Comparison of ENCODE assay signal across 12 cellular contexts in the genomic region with DNA sequence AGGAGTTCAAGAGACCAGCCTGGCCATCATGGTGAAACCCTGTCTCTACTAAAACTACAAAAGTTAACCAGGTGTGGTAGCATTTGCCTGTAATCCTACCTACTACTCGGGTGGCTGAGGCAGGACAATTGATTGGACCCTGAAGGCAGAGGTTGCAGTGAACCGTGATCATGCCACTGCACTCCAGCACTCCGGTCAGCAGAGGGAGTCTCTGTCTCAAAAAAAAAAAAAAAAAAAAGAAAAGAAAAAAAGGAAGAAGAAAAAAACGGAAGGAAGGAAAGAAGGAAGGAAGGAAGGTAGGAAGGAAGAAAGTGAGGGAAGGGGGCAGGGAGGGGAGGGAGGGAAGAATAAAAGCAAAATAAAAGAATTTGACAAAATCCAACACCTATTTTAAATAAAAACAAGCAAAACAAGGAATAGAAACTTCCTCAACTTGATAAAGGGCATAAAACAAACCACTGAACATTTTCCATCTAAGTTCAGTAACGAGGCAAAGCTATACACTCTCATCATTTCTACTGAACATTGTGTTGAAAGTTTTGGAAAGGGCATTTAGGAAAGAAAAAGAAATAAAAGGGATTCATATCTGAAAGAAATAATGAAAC.
DNase-seq lines count a peak whose midpoint lies in the region; ATAC-seq and TF ChIP-seq lines count a peak whose summit lies in the region.
"Had no signal": no experiment of that assay in that cellular context is flagged by ENCODE, and none has a peak within 500 bp of the region (broad histone marks: within the 10 kb centered on the region; RNA-seq: fewer than 3 reads in every experiment).

No MANE protein-coding gene starts in this region.

- no peak overlapping the region for H3K4me3 ChIP-seq in liver (ENCODE audit: low read depth in 1 of 3, low read length in 3 of 3)
- H3K4me3 ChIP-seq in esophagus squamous epithelium = no peak overlapping the region
- H3K4me3 ChIP-seq: HAP-1 had no signal

- TF ChIP-seq CTCF in liver (IDR thresholded peaks at IDR 0.05; ENCODE audit: low read depth, low read length, missing input control) (peak; percentile 27), esophagus squamous epithelium (IDR thresholded peaks at IDR 0.05) (no peak)

- TF ChIP-seq POLR2A in esophagus squamous epithelium (IDR thresholded peaks at IDR 0.05) = no peak

- peak in 1 of 2 donors; percentile 38 for TF ChIP-seq RAD21 in liver (IDR thresholded peaks at IDR 0.05)

- no peak overlapping the region for H3K9ac ChIP-seq in liver (ENCODE audit: low read depth in 1 of 2, low read length in 2 of 2)

- DNase-seq in ELR (ENCODE audit: low read depth) (peak; percentile 61), LoVo (ENCODE audit: low spot score) (peak; percentile 3), amniotic epithelial cell (ENCODE audit: low read depth) (peak; percentile 16), kidney glomerular epithelial cell (lab: John Stamatoyannopoulos, UW) (no peak), esophagus squamous epithelium (lab: John Stamatoyannopoulos, UW) (no peak)
- DNase-seq in stimulated activated CD4-positive, alpha-beta T cell treated with anti-CD3 and anti-CD28 coated beads, Interleukin-1b, Interleukin-23, amount 100 ng/mL, for 48 hours = no peak
- DNase-seq: foreskin melanocyte, KG1 had no signal

- H3K36me3 ChIP-seq in liver (ENCODE audit: control insufficient read depth in 4 of 4, insufficient read depth in 3 of 4, low read depth in 1 of 4, low read length in 3 of 4) = no peaks in the 10 kb centered on the region
- no peaks in the 10 kb centered on the region for H3K36me3 ChIP-seq in esophagus squamous epithelium
- H3K36me3 ChIP-seq: HAP-1, neutrophil had no signal

- ATAC-seq in GM21367 (IDR thresholded peaks at IDR 0.05; ENCODE audit: unreplicated experiment) = no peak

- no peaks in the 10 kb centered on the region for H3K27me3 ChIP-seq in liver (ENCODE audit: control insufficient read depth in 4 of 4, insufficient read depth in 4 of 4, low read length in 3 of 4)
- H3K27me3 ChIP-seq in esophagus squamous epithelium = no peaks in the 10 kb centered on the region
- H3K27me3 ChIP-seq: neutrophil had no signal

- no peak overlapping the region for H3K27ac ChIP-seq in liver (ENCODE audit: low read depth in 1 of 2, low read length in 2 of 2)
- H3K27ac ChIP-seq in esophagus squamous epithelium = no peak overlapping the region
- H3K27ac ChIP-seq: neutrophil had no signal

- H3K9me3 ChIP-seq in liver (ENCODE audit: control insufficient read depth in 4 of 4, low read length in 3 of 4) (no peaks in the 10 kb centered on the region), esophagus squamous epithelium (no peaks in the 10 kb centered on the region)
- H3K9me3 ChIP-seq: HAP-1, neutrophil had no signal

- intact Hi-C loops in esophagus squamous epithelium (cut with DNase I) = no loop called here

- H3K4me1 ChIP-seq in liver (ENCODE audit: control insufficient read depth in 4 of 4, insufficient read depth in 4 of 4, low read length in 3 of 4) = no peaks in the 10 kb centered on the region
- no peaks in the 10 kb centered on the region for H3K4me1 ChIP-seq in esophagus squamous epithelium
- H3K4me1 ChIP-seq: HAP-1 had no signal

- 11% methylated on average over 5 of the region's 5 CpGs for WGBS in liver
- WGBS in esophagus squamous epithelium, 2 donors = 11 to 16% methylated on average over 5 of the region's 5 CpGs

TF ChIP-seq in liver, 16 proteins besides CTCF, POLR2A, EP300 and RAD21:
- TF ChIP-seq YY1 (IDR thresholded peaks at IDR 0.05) (no peak), GABPA (IDR thresholded peaks at IDR 0.05 in 1 of 2, conservative IDR thresholded peaks at IDR 0.05 in 1 of 2) (no peak), FOXA2 (IDR thresholded peaks at IDR 0.05) (no peak), RXRA (IDR thresholded peaks at IDR 0.05) (no peak), HNF4A (conservative IDR thresholded peaks at IDR 0.05) (no peak), SP1 (IDR thresholded peaks at IDR 0.05) (no peak), HNF4G (IDR thresholded peaks at IDR 0.05) (no peak), NR2F2 (IDR thresholded peaks at IDR 0.05) (no peak), FOXA1 (IDR thresholded peaks at IDR 0.05) (no peak), TAF1 (conservative IDR thresholded peaks at IDR 0.05) (no peak), EGR1 (IDR thresholded peaks at IDR 0.05; ENCODE audit: low read depth in 2 of 2) (no peak), JUND (IDR thresholded peaks at IDR 0.05) (no peak)
- TF ChIP-seq, protein P1, sequence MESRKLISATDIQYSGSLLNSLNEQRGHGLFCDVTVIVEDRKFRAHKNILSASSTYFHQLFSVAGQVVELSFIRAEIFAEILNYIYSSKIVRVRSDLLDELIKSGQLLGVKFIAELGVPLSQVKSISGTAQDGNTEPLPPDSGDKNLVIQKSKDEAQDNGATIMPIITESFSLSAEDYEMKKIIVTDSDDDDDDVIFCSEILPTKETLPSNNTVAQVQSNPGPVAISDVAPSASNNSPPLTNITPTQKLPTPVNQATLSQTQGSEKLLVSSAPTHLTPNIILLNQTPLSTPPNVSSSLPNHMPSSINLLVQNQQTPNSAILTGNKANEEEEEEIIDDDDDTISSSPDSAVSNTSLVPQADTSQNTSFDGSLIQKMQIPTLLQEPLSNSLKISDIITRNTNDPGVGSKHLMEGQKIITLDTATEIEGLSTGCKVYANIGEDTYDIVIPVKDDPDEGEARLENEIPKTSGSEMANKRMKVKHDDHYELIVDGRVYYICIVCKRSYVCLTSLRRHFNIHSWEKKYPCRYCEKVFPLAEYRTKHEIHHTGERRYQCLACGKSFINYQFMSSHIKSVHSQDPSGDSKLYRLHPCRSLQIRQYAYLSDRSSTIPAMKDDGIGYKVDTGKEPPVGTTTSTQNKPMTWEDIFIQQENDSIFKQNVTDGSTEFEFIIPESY (IDR thresholded peaks at IDR 0.05) = no peak
- TF ChIP-seq, protein P2, sequence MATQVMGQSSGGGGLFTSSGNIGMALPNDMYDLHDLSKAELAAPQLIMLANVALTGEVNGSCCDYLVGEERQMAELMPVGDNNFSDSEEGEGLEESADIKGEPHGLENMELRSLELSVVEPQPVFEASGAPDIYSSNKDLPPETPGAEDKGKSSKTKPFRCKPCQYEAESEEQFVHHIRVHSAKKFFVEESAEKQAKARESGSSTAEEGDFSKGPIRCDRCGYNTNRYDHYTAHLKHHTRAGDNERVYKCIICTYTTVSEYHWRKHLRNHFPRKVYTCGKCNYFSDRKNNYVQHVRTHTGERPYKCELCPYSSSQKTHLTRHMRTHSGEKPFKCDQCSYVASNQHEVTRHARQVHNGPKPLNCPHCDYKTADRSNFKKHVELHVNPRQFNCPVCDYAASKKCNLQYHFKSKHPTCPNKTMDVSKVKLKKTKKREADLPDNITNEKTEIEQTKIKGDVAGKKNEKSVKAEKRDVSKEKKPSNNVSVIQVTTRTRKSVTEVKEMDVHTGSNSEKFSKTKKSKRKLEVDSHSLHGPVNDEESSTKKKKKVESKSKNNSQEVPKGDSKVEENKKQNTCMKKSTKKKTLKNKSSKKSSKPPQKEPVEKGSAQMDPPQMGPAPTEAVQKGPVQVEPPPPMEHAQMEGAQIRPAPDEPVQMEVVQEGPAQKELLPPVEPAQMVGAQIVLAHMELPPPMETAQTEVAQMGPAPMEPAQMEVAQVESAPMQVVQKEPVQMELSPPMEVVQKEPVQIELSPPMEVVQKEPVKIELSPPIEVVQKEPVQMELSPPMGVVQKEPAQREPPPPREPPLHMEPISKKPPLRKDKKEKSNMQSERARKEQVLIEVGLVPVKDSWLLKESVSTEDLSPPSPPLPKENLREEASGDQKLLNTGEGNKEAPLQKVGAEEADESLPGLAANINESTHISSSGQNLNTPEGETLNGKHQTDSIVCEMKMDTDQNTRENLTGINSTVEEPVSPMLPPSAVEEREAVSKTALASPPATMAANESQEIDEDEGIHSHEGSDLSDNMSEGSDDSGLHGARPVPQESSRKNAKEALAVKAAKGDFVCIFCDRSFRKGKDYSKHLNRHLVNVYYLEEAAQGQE (IDR thresholded peaks at IDR 0.05) = no peak
- TF ChIP-seq, protein P3, sequence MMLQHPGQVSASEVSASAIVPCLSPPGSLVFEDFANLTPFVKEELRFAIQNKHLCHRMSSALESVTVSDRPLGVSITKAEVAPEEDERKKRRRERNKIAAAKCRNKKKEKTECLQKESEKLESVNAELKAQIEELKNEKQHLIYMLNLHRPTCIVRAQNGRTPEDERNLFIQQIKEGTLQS (IDR thresholded peaks at IDR 0.05) = no peak
- TF ChIP-seq, protein P4, sequence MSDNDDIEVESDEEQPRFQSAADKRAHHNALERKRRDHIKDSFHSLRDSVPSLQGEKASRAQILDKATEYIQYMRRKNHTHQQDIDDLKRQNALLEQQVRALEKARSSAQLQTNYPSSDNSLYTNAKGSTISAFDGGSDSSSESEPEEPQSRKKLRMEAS (IDR thresholded peaks at IDR 0.05) = no peak

Comparison
In these comparisons a context has a peak if more than half of its experiments do, and no peak if none do; other contexts are left out.
1. DNase-seq: peak in ELR (single experiment), LoVo (single experiment) and amniotic epithelial cell (single experiment); none in kidney glomerular epithelial cell (single experiment), stimulated activated CD4-positive, alpha-beta T cell treated with anti-CD3 and anti-CD28 coated beads, Interleukin-1b, Interleukin-23, amount 100 ng/mL, for 48 hours (single experiment) and esophagus squamous epithelium (single experiment).